22 cellular contexts compared by ENCODE assay signal in genomic region chr2:73091696-73092095, GRCh38. TPM values are rescaled to one million over a fixed set of nuclear protein-coding genes. Genes with fewer than 3 reads are reported as not detected.
DNase-seq lines count a peak whose midpoint lies in the region; ATAC-seq and TF ChIP-seq lines count a peak whose summit lies in the region.
"Had no signal": no experiment of that assay in that cellular context is flagged by ENCODE, and none has a peak within 500 bp of the region (broad histone marks: within the 10 kb centered on the region; RNA-seq: fewer than 3 reads in every experiment).

No MANE protein-coding gene starts in this region.

- H3K9me2 ChIP-seq in OCI-LY7 (ENCODE audit: insufficient read depth, low read length): no peaks in the 10 kb centered on the region

- no peak overlapping the region for H2BK20ac ChIP-seq in IMR-90 (ENCODE audit: low read depth, low read length)

- peak overlapping the region in 1 of 11 experiments; percentile 34; a peak in 1 of 22 replicates for H3K9ac ChIP-seq in BLaER1 treated with 17β-estradiol and CSF1 and Interleukin-3, amounts not matched to agents 10 nM and 100 nM
- no peak overlapping the region for H3K9ac ChIP-seq in IMR-90 (ENCODE audit: low read depth, low read length)
- H3K9ac ChIP-seq: BLaER1 had no signal

- in situ Hi-C loops in IMR-90 (cut with MboI; ENCODE audit: low sequenced_read_pairs): no loop called here

- H2AK9ac ChIP-seq in IMR-90 (replicated peaks; ENCODE audit: low read depth, low read length, poor library complexity): no peak overlapping the region

- peaks cover 56% of the 10 kb centered on the region for H3K9me1 ChIP-seq in IMR-90 (ENCODE audit: insufficient read depth, low read length)

- H3K9me3 ChIP-seq in BLaER1 treated with 17β-estradiol and CSF1 and Interleukin-3, amounts not matched to agents 10 nM and 100 nM (replicated peaks in 1 of 11): no peaks in the 10 kb centered on the region
- no peaks in the 10 kb centered on the region for H3K9me3 ChIP-seq in IMR-90 (ENCODE audit: control insufficient read depth, insufficient read depth, low read length)
- H3K9me3 ChIP-seq in neutrophil: no peaks in the 10 kb centered on the region
- H3K9me3 ChIP-seq in OCI-LY7 (ENCODE audit: low read length): no peaks in the 10 kb centered on the region
- H3K9me3 ChIP-seq: adrenal gland, BLaER1, lower lobe of right lung, SJSA1 had no signal

- H3K27me3 ChIP-seq in BLaER1 treated with 17β-estradiol and CSF1 and Interleukin-3, amounts not matched to agents 10 nM and 100 nM: no peaks in the 10 kb centered on the region
- no peaks in the 10 kb centered on the region for H3K27me3 ChIP-seq in IMR-90 (ENCODE audit: control insufficient read depth, insufficient read depth, low read length)
- H3K27me3 ChIP-seq in neutrophil: peaks cover 4% of the 10 kb centered on the region
- H3K27me3 ChIP-seq: adrenal gland, BLaER1, SJSA1 had no signal

- H4K91ac ChIP-seq in IMR-90 (ENCODE audit: insufficient read depth, low read depth, low read length): no peak overlapping the region

- CTCF ChIA-PET in IMR-90 (lab: Yijun Ruan, JAX) (interaction anchor here (1.5 kb wide), 1 partner anchor 72 kb away, joined by 3 read pairs; no protein-coding TSS in a partner anchor), OCI-LY7 (lab: Charles Lee; ENCODE audit: unreplicated experiment) (no interaction called here)

- ATAC-seq in IMR-90 (ENCODE audit: low read depth): no peak
- ATAC-seq: lower lobe of right lung, Panc1 had no signal

- H4K20me1 ChIP-seq in BLaER1 treated with 17β-estradiol and CSF1 and Interleukin-3, amounts not matched to agents 10 nM and 100 nM: peaks cover 30 to 100% (median 76%) of the 10 kb centered on the region in 11 experiments; a peak in 19 of 22 replicates
- H4K20me1 ChIP-seq in IMR-90 (ENCODE audit: insufficient read depth, low read length) (peaks cover 70% of the 10 kb centered on the region), OCI-LY7 (ENCODE audit: insufficient read depth, low read length) (no peaks in the 10 kb centered on the region)

- no peak overlapping the region for H4K5ac ChIP-seq in IMR-90 (ENCODE audit: low read depth, low read length)

- H2BK15ac ChIP-seq in IMR-90 (ENCODE audit: low read depth, low read length): no peak overlapping the region

- peak overlapping the region in 8 of 11 experiments; percentile 49 to 71 (median 62); a peak in 15 of 22 replicates for H3K4me2 ChIP-seq in BLaER1 treated with 17β-estradiol and CSF1 and Interleukin-3, amounts not matched to agents 10 nM and 100 nM
- H3K4me2 ChIP-seq in IMR-90 (ENCODE audit: low read depth, low read length) (no peak overlapping the region), OCI-LY7 (ENCODE audit: low read length) (no peak overlapping the region)

- H3K4me3 ChIP-seq in BLaER1 treated with 17β-estradiol and CSF1 and Interleukin-3, amounts not matched to agents 10 nM and 100 nM: no peak overlapping the region
- H3K4me3 ChIP-seq in IMR-90 (ENCODE audit: insufficient read depth, low read depth, low read length) (no peak overlapping the region), neutrophil (ENCODE audit: low read depth in 1 of 2, low read length in 1 of 2) (no peak overlapping the region), OCI-LY7 (ENCODE audit: low read depth, low read length, poor library complexity, severe bottlenecking) (no peak overlapping the region)
- H3K4me3 ChIP-seq: adrenal gland, BLaER1, lower lobe of right lung, SJSA1 had no signal

- POLR2A ChIA-PET in IMR-90 (lab: Charles Lee; ENCODE audit: unreplicated experiment) (no interaction called here), OCI-LY7 (lab: Charles Lee) (no interaction called here)

- no peak overlapping the region for H3K14ac ChIP-seq in IMR-90 (replicated peaks; ENCODE audit: low read depth, low read length)

- no peaks in the 10 kb centered on the region for H3K79me2 ChIP-seq in OCI-LY7 (ENCODE audit: insufficient read depth, low read depth, low read length)

- no peak for TF ChIP-seq CTCF in IMR-90 (conservative IDR thresholded peaks at IDR 0.05; ENCODE audit: low read depth, low read length)
- TF ChIP-seq CTCF in neutrophil (IDR thresholded peaks at IDR 0.05): no peak
- no peak for TF ChIP-seq CTCF in OCI-LY7 (conservative IDR thresholded peaks at IDR 0.05; ENCODE audit: low read length)

- intact Hi-C loops in IMR-90 (cut with micrococcal nuclease) (no loop called here), OCI-LY7 (cut with micrococcal nuclease; ENCODE audit: unreplicated experiment) (no loop called here)

- no peak overlapping the region for H3K27ac ChIP-seq in BLaER1 treated with 17β-estradiol and CSF1 and Interleukin-3, amounts not matched to agents 10 nM and 100 nM
- H3K27ac ChIP-seq in IMR-90 (ENCODE audit: insufficient read depth, low read length): no peak overlapping the region
- H3K27ac ChIP-seq in neutrophil: peak overlapping the region; percentile 63
- H3K27ac ChIP-seq in OCI-LY7 (ENCODE audit: low read depth, low read length, poor library complexity, severe bottlenecking): no peak overlapping the region
- H3K27ac ChIP-seq: BLaER1, lower lobe of right lung, SJSA1 had no signal

- no CpG with 5 or more reads among the region's 11 CpGs for WGBS in IMR-90 (ENCODE audit: extremely low coverage in 2 of 2, insufficient read length in 1 of 2), 2 experiments

- H3K4ac ChIP-seq in IMR-90 (ENCODE audit: low read depth, low read length): no peak overlapping the region

- no peak overlapping the region; the same call in 1 of the 2 replicates for H2AK5ac ChIP-seq in IMR-90 (ENCODE audit: low read depth, low read length)

- peaks cover 19 to 35% (median 22%) of the 10 kb centered on the region in 10 experiments for H3K4me1 ChIP-seq in BLaER1 treated with 17β-estradiol and CSF1 and Interleukin-3, amounts not matched to agents 10 nM and 100 nM
- H3K4me1 ChIP-seq in IMR-90 (ENCODE audit: control insufficient read depth, insufficient read depth, low read length) (peaks cover 38% of the 10 kb centered on the region), neutrophil (ENCODE audit: control insufficient read depth in 1 of 2, insufficient read depth in 1 of 2, low read depth in 1 of 2, low read length in 1 of 2) (peaks cover 20 to 21% of the 10 kb centered on the region in 2 experiments), OCI-LY7 (ENCODE audit: insufficient read depth, low read length, poor library complexity, severe bottlenecking) (no peaks in the 10 kb centered on the region)
- H3K4me1 ChIP-seq: adrenal gland had no signal

- no peak overlapping the region for H3K56ac ChIP-seq in IMR-90 (ENCODE audit: extremely low read depth, insufficient read depth, low read length)

- no TSS peak for BruUV-seq in IMR-90 (replicated peaks; lab: Mats Ljungman, UMichigan)
- BruUV-seq in OCI-LY7 (replicated peaks; lab: Mats Ljungman, UMichigan): no TSS peak

- H2AFZ ChIP-seq in IMR-90 (replicated peaks; ENCODE audit: low read length, poor library complexity) (no peak overlapping the region), OCI-LY7 (ENCODE audit: low read length) (no peak overlapping the region)

- peaks cover 12 to 33% (median 22%) of the 10 kb centered on the region in 11 experiments; a peak in 20 of 22 replicates for H3K36me3 ChIP-seq in BLaER1 treated with 17β-estradiol and CSF1 and Interleukin-3, amounts not matched to agents 10 nM and 100 nM
- peaks cover 22% of the 10 kb centered on the region; the same call in 1 of the 2 replicates for H3K36me3 ChIP-seq in IMR-90 (ENCODE audit: control insufficient read depth, insufficient read depth, low read length)
- no peaks in the 10 kb centered on the region for H3K36me3 ChIP-seq in neutrophil
- no peaks in the 10 kb centered on the region for H3K36me3 ChIP-seq in OCI-LY7 (ENCODE audit: insufficient read depth, low read length)

- no peak overlapping the region for H2BK5ac ChIP-seq in IMR-90 (ENCODE audit: low read depth, low read length, poor library complexity, severe bottlenecking)

- dilution Hi-C loops in IMR-90 (cut with HindIII; ENCODE audit: low sequenced_read_pairs, unreplicated experiment): no loop called here

- TF ChIP-seq RAD21 in IMR-90 (IDR thresholded peaks at IDR 0.05; ENCODE audit: low read length): no peak

- no peak overlapping the region for H3K18ac ChIP-seq in IMR-90 (ENCODE audit: low read depth, low read length)

- H3K23ac ChIP-seq in IMR-90 (ENCODE audit: low read depth, low read length): peak overlapping the region; percentile 9; the same call in 1 of the 2 replicates

- H3K79me1 ChIP-seq in IMR-90 (ENCODE audit: low read depth in 1 of 2, low read length in 2 of 2): peaks cover 38 to 97% of the 10 kb centered on the region in 2 experiments

- DNase-seq in IMR-90 (no peak), cerebellar cortex (ENCODE audit: low spot score) (peak; percentile 56), OCI-LY7 (ENCODE audit: low spot score) (no peak), GF-D8 (lab: John Stamatoyannopoulos, UW) (no peak), HCEC 1CT (no peak)
- DNase-seq: activated CD4-positive, alpha-beta T cell treated with anti-CD3 and anti-CD28 coated beads for 4 hours; activated naive CD4-positive, alpha-beta T cell treated with Interleukin-2 at 50 U/mL for 16 hours; activated T-cell treated with anti-CD3 and anti-CD28 coated beads, Interleukin-2, amount 50 U/mL, for 48 hours; adrenal gland; COR-L47; cortex of kidney; lower lobe of right lung; NCI-H1105; NCI-H2081; NCI-H446 treated with DMSO at 0.1 percent for 48 hours; NK-92 treated with Interleukin-12 subunit alpha and Interleukin-12 subunit beta, amount 100 ng/mL, for 24 hours; T-helper 2 cell had no signal

- H4K8ac ChIP-seq in IMR-90 (ENCODE audit: low read depth in 2 of 2, low read length in 2 of 2): no peak overlapping the region

- no peak overlapping the region for H2BK120ac ChIP-seq in IMR-90 (ENCODE audit: low read depth, low read length)

- TF ChIP-seq POLR2A in IMR-90 (IDR thresholded peaks at IDR 0.05; ENCODE audit: low read depth, low read length): no peak

TF ChIP-seq in IMR-90, 13 proteins besides CTCF, POLR2A, EP300 and RAD21 (continues in another document):
- no peak for TF ChIP-seq RFX5 (IDR thresholded peaks at IDR 0.05; ENCODE audit: low read depth, low read length)
- no peak for TF ChIP-seq MXI1 (IDR thresholded peaks at IDR 0.05; ENCODE audit: borderline replicate concordance, low read depth, low read length)
- no peak for TF ChIP-seq MAZ (IDR thresholded peaks at IDR 0.05; ENCODE audit: borderline replicate concordance, low read depth, low read length)
- no peak for TF ChIP-seq CEBPB (IDR thresholded peaks at IDR 0.05; ENCODE audit: low read depth, low read length)
- no peak for TF ChIP-seq SMC3 (IDR thresholded peaks at IDR 0.05; ENCODE audit: low read depth, low read length)

RNA-seq across cellular contexts. Expression of gene SFXN5, which starts 20.2 kb away (rescaled TPM):
- total RNA-seq in IMR-90 (2012; rRNA removed): 8.3 and 8.6 TPM in 2 replicates
- 14.3 and 17.0 TPM in 2 replicates for polyA plus RNA-seq in IMR-90 (2012; rRNA removed)
- polyA plus RNA-seq in IMR-90 (2012; cell fraction: cytosol; rRNA removed): 7.1 and 7.6 TPM in 2 replicates
- 48.0 and 54.3 TPM in 2 replicates for polyA plus RNA-seq in IMR-90 (2012; cell fraction: nucleus; rRNA removed; ENCODE audit: low replicate concordance)
- 4.5 and 7.8 TPM in 2 replicates for total RNA-seq in OCI-LY7 (2014; rRNA removed; shearing (Covaris generic))
- total RNA-seq in OCI-LY7 (2022): 9.9 and 10.5 TPM in 2 replicates

RNA-seq across cellular contexts. Expression of gene RAB11FIP5, which starts 21.1 kb away (rescaled TPM):
- 21.4 and 21.5 TPM in 2 replicates for total RNA-seq in IMR-90 (2012; rRNA removed)
- 34.5 and 36.0 TPM in 2 replicates for polyA plus RNA-seq in IMR-90 (2012; rRNA removed)
- polyA plus RNA-seq in IMR-90 (2012; cell fraction: cytosol; rRNA removed): 28.4 and 35.6 TPM in 2 replicates
- polyA plus RNA-seq in IMR-90 (2012; cell fraction: nucleus; rRNA removed; ENCODE audit: low replicate concordance): 30.1 and 35.6 TPM in 2 replicates
- total RNA-seq in OCI-LY7 (2014; rRNA removed; shearing (Covaris generic)): 0.05 and 0.13 TPM in 2 replicates
- 0.66 TPM in 1 of 2 replicates, not detected in the other for total RNA-seq in OCI-LY7 (2022)

Comparison
In these comparisons a context has a peak if more than half of its experiments do, and no peak if none do; other contexts are left out.
1. H3K4me2 ChIP-seq: peak in BLaER1 treated with 17β-estradiol and CSF1 and Interleukin-3, amounts not matched to agents 10 nM and 100 nM (8 of 11); none in IMR-90 (single experiment) and OCI-LY7 (single experiment).
2. RNA of gene RAB11FIP5, which starts 21.1 kb away (total RNA-seq): 21.4 to 21.5 TPM in IMR-90; 0.05 to 0.66 TPM in OCI-LY7; every median in the first group is over 10 times any median in the second.